ENCODE assay signal across 12 cellular contexts in genomic region chr7:101189109-101189508, GRCh38. TPM values are rescaled to one million over a fixed set of nuclear protein-coding genes. Genes with fewer than 3 reads are reported as not detected.
"Had no signal": no experiment of that assay in that cellular context is flagged by ENCODE, and none has a peak within 500 bp of the region (broad histone marks: within the 10 kb centered on the region; RNA-seq: fewer than 3 reads in every experiment).

No MANE protein-coding gene starts in this region.

- H3K27ac Mint-ChIP-seq: GM23338, H9, HFFc6 had no signal

- H3K36me3 ChIP-seq: HAP-1 had no signal

- H3K9me3 Mint-ChIP-seq: H9, HFFc6 had no signal

- H3K4me2 ChIP-seq: GM23338 had no signal

- FAIRE-seq: H1, H54 had no signal

- ATAC-seq: GM23338, HCT116 had no signal

- H2AFZ ChIP-seq: GM23248, GM23338 had no signal

- H3K4me1 ChIP-seq: HAP-1 had no signal

- H3K4me1 Mint-ChIP-seq: GM23338, H9 had no signal

- H3K27ac ChIP-seq: GM23248 had no signal

- H3K9ac ChIP-seq: GM23248 had no signal

- H3K4me3 Mint-ChIP-seq: GM23338, H9, HFFc6 had no signal

- DNase-seq: GM23248, GOT3, H7, H9, HCEC 1CT, HFFc6 had no signal

- H3K9me3 ChIP-seq: HAP-1 had no signal

- H3K4me3 ChIP-seq: GM23248, GM23338, HAP-1 had no signal

RNA-seq across cellular contexts. Expression of gene NAT16, which starts 9.0 kb away (rescaled TPM):
- total RNA-seq: GM23248, H4, HFFc6 had no signal
- polyA plus RNA-seq: GM23248 had no signal

RNA-seq across cellular contexts. Expression of gene MOGAT3, which starts 11.7 kb away (rescaled TPM):
- total RNA-seq: GM23248, GM23338, H4, HFFc6 had no signal
- polyA plus RNA-seq: GM23248 had no signal

RNA-seq across cellular contexts. Expression of gene VGF, which starts 23.7 kb away (rescaled TPM):
- total RNA-seq: GM23248 had no signal
- polyA plus RNA-seq: GM23248 had no signal
